Comparison of ENCODE assay signal across 1 cellular context in genomic region chr20:31835977-31836852, GRCh38.
TF ChIP-seq lines count a peak whose summit lies in the region.

No MANE protein-coding gene starts in this region.

TF ChIP-seq in HepG2, 621 proteins besides CTCF, POLR2A, EP300 and RAD21 (continued from another document and continues in another):
- TF ChIP-seq ZNF790 (CRISPR knock-in tag; IDR thresholded peaks at IDR 0.05; ENCODE audit: borderline replicate concordance) (no peak), TFDP2 (CRISPR knock-in tag; IDR thresholded peaks at IDR 0.05) (no peak), ZNF841 (CRISPR knock-in tag; IDR thresholded peaks at IDR 0.05; ENCODE audit: borderline replicate concordance) (no peak), GPN1 (CRISPR knock-in tag; IDR thresholded peaks at IDR 0.05; ENCODE audit: borderline replicate concordance) (no peak), DR1 (CRISPR knock-in tag; IDR thresholded peaks at IDR 0.05) (no peak), ZNF18 (CRISPR knock-in tag; IDR thresholded peaks at IDR 0.05; ENCODE audit: insufficient replicate concordance) (no peak), ZNF580 (CRISPR knock-in tag; IDR thresholded peaks at IDR 0.05; ENCODE audit: borderline replicate concordance, low read depth) (no peak), PHF8 (CRISPR knock-in tag; IDR thresholded peaks at IDR 0.05) (peak; percentile 34; the same call in 1 of the 2 replicates), ZNF704 (CRISPR knock-in tag; IDR thresholded peaks at IDR 0.05; ENCODE audit: borderline replicate concordance) (no peak), TEAD2 (CRISPR knock-in tag; IDR thresholded peaks at IDR 0.05) (no peak), ZNF512 (CRISPR knock-in tag; IDR thresholded peaks at IDR 0.05) (no peak), ZNF34 (CRISPR knock-in tag; IDR thresholded peaks at IDR 0.05; ENCODE audit: borderline replicate concordance) (no peak), SIN3B (IDR thresholded peaks at IDR 0.05; ENCODE audit: low read length) (no peak), YEATS4 (CRISPR knock-in tag; IDR thresholded peaks at IDR 0.05; ENCODE audit: borderline replicate concordance) (no peak), ZMYM2 (CRISPR knock-in tag; IDR thresholded peaks at IDR 0.05) (0 out of 2 replicates have a peak, but pooled peaks have one; percentile 37), ATF7-NPFF (CRISPR knock-in tag; IDR thresholded peaks at IDR 0.05; ENCODE audit: low read depth) (no peak), SIN3A (IDR thresholded peaks at IDR 0.05; ENCODE audit: borderline replicate concordance, low read depth, low read length) (no peak), PBX2 (CRISPR knock-in tag; IDR thresholded peaks at IDR 0.05) (no peak), ZFP37 (CRISPR knock-in tag; IDR thresholded peaks at IDR 0.05; ENCODE audit: borderline replicate concordance) (no peak), ZBTB38 (CRISPR knock-in tag; IDR thresholded peaks at IDR 0.05) (no peak), ZSCAN21 (CRISPR knock-in tag; IDR thresholded peaks at IDR 0.05; ENCODE audit: borderline replicate concordance) (no peak), BCLAF1 (IDR thresholded peaks at IDR 0.05) (no peak), ZNF749 (CRISPR knock-in tag; IDR thresholded peaks at IDR 0.05; ENCODE audit: borderline replicate concordance) (no peak), ZNF878 (CRISPR knock-in tag; IDR thresholded peaks at IDR 0.05) (no peak), ATM (IDR thresholded peaks at IDR 0.05; ENCODE audit: borderline replicate concordance) (no peak), ZNF468 (CRISPR knock-in tag; IDR thresholded peaks at IDR 0.05) (no peak), ZFP90 (CRISPR knock-in tag; IDR thresholded peaks at IDR 0.05; ENCODE audit: borderline replicate concordance) (peak; percentile 26; the same call in 1 of the 2 replicates), MYC (CRISPR knock-in tag; IDR thresholded peaks at IDR 0.05; ENCODE audit: borderline replicate concordance) (peak; percentile 43; the same call in 1 of the 2 replicates), HDAC1 (CRISPR knock-in tag; IDR thresholded peaks at IDR 0.05) (peak; percentile 70; the same call in 1 of the 2 replicates), ESRRA (CRISPR knock-in tag; IDR thresholded peaks at IDR 0.05; ENCODE audit: low read depth) (no peak), MBD4 (IDR thresholded peaks at IDR 0.05; ENCODE audit: borderline replicate concordance, low read length) (no peak), TRIM24 (CRISPR knock-in tag; IDR thresholded peaks at IDR 0.05) (no peak), SP140L (CRISPR knock-in tag; IDR thresholded peaks at IDR 0.05; ENCODE audit: borderline replicate concordance) (no peak), ZNF224 (CRISPR knock-in tag; IDR thresholded peaks at IDR 0.05) (no peak), RORA (CRISPR knock-in tag; IDR thresholded peaks at IDR 0.05) (no peak), ERF (CRISPR knock-in tag; IDR thresholded peaks at IDR 0.05) (peak; percentile 41; the same call in 1 of the 2 replicates), JUN (CRISPR knock-in tag; IDR thresholded peaks at IDR 0.05) (peak; percentile 65; the same call in 1 of the 2 replicates), ZSCAN9 (CRISPR knock-in tag; IDR thresholded peaks at IDR 0.05; ENCODE audit: borderline replicate concordance) (peak; percentile 82), ZNF264 (CRISPR knock-in tag; IDR thresholded peaks at IDR 0.05) (no peak), ZNF615 (CRISPR knock-in tag; IDR thresholded peaks at IDR 0.05; ENCODE audit: borderline replicate concordance) (no peak), NFATC3 (CRISPR knock-in tag; IDR thresholded peaks at IDR 0.05) (no peak), PRDM4 (CRISPR knock-in tag; IDR thresholded peaks at IDR 0.05; ENCODE audit: borderline replicate concordance) (no peak), SP5 (CRISPR knock-in tag; IDR thresholded peaks at IDR 0.05; ENCODE audit: borderline replicate concordance, low read depth) (no peak), ZNF7 (CRISPR knock-in tag; IDR thresholded peaks at IDR 0.05) (no peak), SAP130 (CRISPR knock-in tag; IDR thresholded peaks at IDR 0.05; ENCODE audit: low read depth) (peak; percentile 45; the same call in 1 of the 2 replicates), RCOR2 (CRISPR knock-in tag; IDR thresholded peaks at IDR 0.05) (no peak), CSRNP1 (CRISPR knock-in tag; IDR thresholded peaks at IDR 0.05) (no peak), PRDM15 (CRISPR knock-in tag; IDR thresholded peaks at IDR 0.05) (no peak), STAT5B (CRISPR knock-in tag; IDR thresholded peaks at IDR 0.05) (no peak), TCF7L2 (IDR thresholded peaks at IDR 0.05; ENCODE audit: low read depth, low read length) (no peak), ZNF563 (CRISPR knock-in tag; IDR thresholded peaks at IDR 0.05) (no peak), ZNF678 (CRISPR knock-in tag; IDR thresholded peaks at IDR 0.05) (no peak), ZNF33B (CRISPR knock-in tag; IDR thresholded peaks at IDR 0.05) (no peak)
